In the genomic region with DNA sequence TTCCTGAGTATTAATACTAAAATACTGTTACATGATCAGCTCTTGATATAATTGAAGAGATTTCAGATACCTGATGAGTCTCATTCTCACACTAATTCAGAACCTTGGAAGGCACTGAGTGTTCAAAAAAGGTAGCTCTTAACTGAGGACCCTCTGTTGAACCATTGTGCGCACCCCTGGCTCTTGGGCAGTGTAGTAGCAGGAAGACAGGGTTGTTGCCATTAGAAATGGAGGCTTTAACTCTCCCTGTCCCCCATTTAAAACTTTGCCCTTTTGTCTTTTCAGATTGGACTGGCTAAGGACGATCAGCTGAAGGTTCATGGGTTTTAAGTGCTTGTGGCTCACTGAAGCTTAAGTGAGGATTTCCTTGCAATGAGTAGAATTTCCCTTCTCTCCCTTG, we compare ENCODE assay signal across 7 cellular contexts. TPM values are rescaled to one million over a fixed set of nuclear protein-coding genes. Genes with fewer than 3 reads are reported as not detected.
A peak's percentile ranks its signal among the peaks of the same experiment; 100 is the strongest.
DNase-seq lines count a peak whose midpoint lies in the region; ATAC-seq and TF ChIP-seq lines count a peak whose summit lies in the region.

No MANE protein-coding gene starts in this region.

- H3K9me3 Mint-ChIP-seq in activated T-helper 1 cell treated with anti-CD3 and anti-CD28 coated beads, Interleukin-12 subunit alpha, Interleukin-12 subunit beta, Interleukin-2, Interleukin-4 antibody, amounts not matched to agents 30 ng/mL and 10 ng/mL and 1 ng/mL, durations not matched to agents 14 hours and 24 hours and 36 hours, result no peaks in the 10 kb centered on the region
- H3K9me3 Mint-ChIP-seq in stimulated activated memory B cell treated with anti-CD40 and anti-IgM and Interleukin-4, amounts not matched to agents 10 μg/mL and 1 μg/mL and 100 μg/mL, for 72 hours, result no peaks in the 10 kb centered on the region

- peak overlapping the region; percentile 93 for H3K4me2 ChIP-seq in hepatocyte

- 93% methylated on average over 2 of the region's 2 CpGs for WGBS in hepatocyte (ENCODE audit: low lambda C conversion rate, missing lambda C conversion rate)

- H3K9ac ChIP-seq in HUES6 (ENCODE audit: low read length), result no peak overlapping the region

- H3K27ac Mint-ChIP-seq in activated T-helper 1 cell treated with anti-CD3 and anti-CD28 coated beads, Interleukin-12 subunit alpha, Interleukin-12 subunit beta, Interleukin-2, Interleukin-4 antibody, amounts not matched to agents 30 ng/mL and 10 ng/mL and 1 ng/mL, durations not matched to agents 14 hours and 24 hours and 36 hours, result peak overlapping the region; percentile 44
- H3K27ac Mint-ChIP-seq in stimulated activated memory B cell treated with anti-CD40 and anti-IgM and Interleukin-4, amounts not matched to agents 10 μg/mL and 1 μg/mL and 100 μg/mL, for 72 hours, result no peak overlapping the region

- H3K27me3 Mint-ChIP-seq in activated T-helper 1 cell treated with anti-CD3 and anti-CD28 coated beads, Interleukin-12 subunit alpha, Interleukin-12 subunit beta, Interleukin-2, Interleukin-4 antibody, amounts not matched to agents 30 ng/mL and 10 ng/mL and 1 ng/mL, durations not matched to agents 14 hours and 24 hours and 36 hours (ENCODE audit: insufficient read depth), result peaks cover 3% of the 10 kb centered on the region
- no peaks in the 10 kb centered on the region for H3K27me3 Mint-ChIP-seq in stimulated activated memory B cell treated with anti-CD40 and anti-IgM and Interleukin-4, amounts not matched to agents 10 μg/mL and 1 μg/mL and 100 μg/mL, for 72 hours

- H3K27me3 ChIP-seq in HUES6 (ENCODE audit: control insufficient read depth, insufficient read depth, low read length) (no peaks in the 10 kb centered on the region), hepatocyte (no peaks in the 10 kb centered on the region)

- H3K9me2 ChIP-seq in hepatocyte (replicated peaks; ENCODE audit: insufficient read depth), result no peaks in the 10 kb centered on the region

- no peak overlapping the region for H2AFZ ChIP-seq in hepatocyte

- peaks cover 29% of the 10 kb centered on the region for H3K4me1 Mint-ChIP-seq in activated T-helper 1 cell treated with anti-CD3 and anti-CD28 coated beads, Interleukin-12 subunit alpha, Interleukin-12 subunit beta, Interleukin-2, Interleukin-4 antibody, amounts not matched to agents 30 ng/mL and 10 ng/mL and 1 ng/mL, durations not matched to agents 14 hours and 24 hours and 36 hours (ENCODE audit: low read depth)
- peaks cover 30% of the 10 kb centered on the region for H3K4me1 Mint-ChIP-seq in stimulated activated memory B cell treated with anti-CD40 and anti-IgM and Interleukin-4, amounts not matched to agents 10 μg/mL and 1 μg/mL and 100 μg/mL, for 72 hours

- ATAC-seq in stimulated activated memory B cell treated with anti-CD40 and anti-IgM and Interleukin-4, amounts not matched to agents 10 μg/mL and 1 μg/mL and 100 μg/mL, for 72 hours, result no peak
- ATAC-seq in GM21381 (IDR thresholded peaks at IDR 0.05; ENCODE audit: unreplicated experiment) (no peak), GM18517 (IDR thresholded peaks at IDR 0.05; ENCODE audit: unreplicated experiment) (no peak)

- peaks cover 54% of the 10 kb centered on the region for H3K36me3 ChIP-seq in HUES6 (ENCODE audit: control insufficient read depth, insufficient read depth, low read length)
- H3K36me3 ChIP-seq in hepatocyte (replicated peaks; ENCODE audit: insufficient read depth, low read depth), result peaks cover 16% of the 10 kb centered on the region

- H3K27ac ChIP-seq in HUES6 (ENCODE audit: low read depth, low read length), result peak overlapping the region; percentile 95; the same call in 1 of the 2 replicates
- peak overlapping the region; percentile 91 for H3K27ac ChIP-seq in hepatocyte

- peaks cover 9% of the 10 kb centered on the region for H3K4me1 ChIP-seq in HUES6 (ENCODE audit: control insufficient read depth, insufficient read depth, low read length)
- peaks cover 17% of the 10 kb centered on the region for H3K4me1 ChIP-seq in hepatocyte (ENCODE audit: insufficient read depth)

- H3K79me2 ChIP-seq in hepatocyte, result peaks cover 27% of the 10 kb centered on the region

- TF ChIP-seq CTCF in hepatocyte (IDR thresholded peaks at IDR 0.05; ENCODE audit: poor library complexity), result no peak

- H4K20me1 ChIP-seq in hepatocyte (ENCODE audit: insufficient read depth, poor library complexity, severe bottlenecking), result peaks cover 36% of the 10 kb centered on the region

- H3K9me3 ChIP-seq in HUES6 (ENCODE audit: control insufficient read depth, insufficient read depth, low read depth, low read length) (no peaks in the 10 kb centered on the region), hepatocyte (ENCODE audit: low read depth) (no peaks in the 10 kb centered on the region)

- intact Hi-C loops in activated T-helper 1 cell treated with anti-CD3 and anti-CD28 coated beads, Interleukin-12 subunit alpha, Interleukin-12 subunit beta, Interleukin-2, Interleukin-4 antibody, amounts not matched to agents 30 ng/mL and 10 ng/mL and 1 ng/mL, durations not matched to agents 14 hours and 24 hours and 36 hours (cut with micrococcal nuclease), result no loop called here

- no peak for DNase-seq in activated T-helper 1 cell treated with anti-CD3 and anti-CD28 coated beads, Interleukin-12 subunit alpha, Interleukin-12 subunit beta, Interleukin-2, Interleukin-4 antibody, amounts not matched to agents 30 ng/mL and 10 ng/mL and 1 ng/mL, durations not matched to agents 14 hours and 24 hours and 36 hours (ENCODE audit: low spot score)
- DNase-seq in hepatocyte (ENCODE audit: low spot score) (no peak), NCI-H2107 treated with DMSO at 0.1 percent for 48 hours (lab: John Stamatoyannopoulos, UW; ENCODE audit: unreplicated experiment) (no peak)

- H3K4me3 ChIP-seq in HUES6 (ENCODE audit: low read depth, low read length), result peak overlapping the region; percentile 89
- peak overlapping the region; percentile 55 for H3K4me3 ChIP-seq in hepatocyte

- peaks cover 48% of the 10 kb centered on the region for H3K36me3 Mint-ChIP-seq in activated T-helper 1 cell treated with anti-CD3 and anti-CD28 coated beads, Interleukin-12 subunit alpha, Interleukin-12 subunit beta, Interleukin-2, Interleukin-4 antibody, amounts not matched to agents 30 ng/mL and 10 ng/mL and 1 ng/mL, durations not matched to agents 14 hours and 24 hours and 36 hours (ENCODE audit: low read depth)
- H3K36me3 Mint-ChIP-seq in stimulated activated memory B cell treated with anti-CD40 and anti-IgM and Interleukin-4, amounts not matched to agents 10 μg/mL and 1 μg/mL and 100 μg/mL, for 72 hours, result peaks cover 52% of the 10 kb centered on the region

- H3K4me3 Mint-ChIP-seq in activated T-helper 1 cell treated with anti-CD3 and anti-CD28 coated beads, Interleukin-12 subunit alpha, Interleukin-12 subunit beta, Interleukin-2, Interleukin-4 antibody, amounts not matched to agents 30 ng/mL and 10 ng/mL and 1 ng/mL, durations not matched to agents 14 hours and 24 hours and 36 hours, result peak overlapping the region; percentile 96
- H3K4me3 Mint-ChIP-seq in stimulated activated memory B cell treated with anti-CD40 and anti-IgM and Interleukin-4, amounts not matched to agents 10 μg/mL and 1 μg/mL and 100 μg/mL, for 72 hours, result peak overlapping the region; percentile 94

RNA-seq across cellular contexts. Expression of gene EIF1, which starts 1.8 kb away (rescaled TPM):
- total RNA-seq in activated T-helper 1 cell treated with anti-CD3 and anti-CD28 coated beads, Interleukin-12 subunit alpha, Interleukin-12 subunit beta, Interleukin-2, Interleukin-4 antibody, amounts not matched to agents 30 ng/mL and 10 ng/mL and 1 ng/mL, durations not matched to agents 14 hours and 24 hours and 36 hours, result 876 and 893 TPM in 2 replicates
- total RNA-seq in hepatocyte, result 180 and 192 TPM in 2 replicates
- 977 and 989 TPM in 2 replicates for polyA plus RNA-seq in hepatocyte

RNA-seq across cellular contexts. Expression of gene GAST, which starts 21.6 kb away (rescaled TPM):
- not detected in 2 replicates for total RNA-seq in activated T-helper 1 cell treated with anti-CD3 and anti-CD28 coated beads, Interleukin-12 subunit alpha, Interleukin-12 subunit beta, Interleukin-2, Interleukin-4 antibody, amounts not matched to agents 30 ng/mL and 10 ng/mL and 1 ng/mL, durations not matched to agents 14 hours and 24 hours and 36 hours
- not detected in 2 replicates for total RNA-seq in hepatocyte
- 2.3 TPM in 1 of 2 replicates, not detected in the other for polyA plus RNA-seq in hepatocyte

RNA-seq across cellular contexts. Expression of gene HAP1, which starts 43.9 kb away (rescaled TPM):
- not detected in 2 replicates for total RNA-seq in activated T-helper 1 cell treated with anti-CD3 and anti-CD28 coated beads, Interleukin-12 subunit alpha, Interleukin-12 subunit beta, Interleukin-2, Interleukin-4 antibody, amounts not matched to agents 30 ng/mL and 10 ng/mL and 1 ng/mL, durations not matched to agents 14 hours and 24 hours and 36 hours
- total RNA-seq in hepatocyte, result 0.03 and 0.08 TPM in 2 replicates
- 0.18 and 0.44 TPM in 2 replicates for polyA plus RNA-seq in hepatocyte
